ENCODE assay signal across 8 cellular contexts in genomic region chr7:27200761-27201230, GRCh38. TPM values are rescaled to one million over a fixed set of nuclear protein-coding genes. Genes with fewer than 3 reads are reported as not detected.
DNase-seq lines count a peak whose midpoint lies in the region; ATAC-seq and TF ChIP-seq lines count a peak whose summit lies in the region.

No MANE protein-coding gene starts in this region.

- peaks cover 0 to 43% (median 29%) of the 10 kb centered on the region in 7 donors for H3K9me3 Mint-ChIP-seq in CD14-positive monocyte
- H3K9me3 Mint-ChIP-seq in naive thymus-derived CD8-positive, alpha-beta T cell, result peaks cover 0 to 11% (median 0%) of the 10 kb centered on the region in 9 donors

- peaks cover 6% of the 10 kb centered on the region for H3K4me1 ChIP-seq in adipocyte (ENCODE audit: control insufficient read depth, insufficient read depth, low read length)

- H3K27me3 ChIP-seq in adipocyte (replicated peaks; ENCODE audit: control insufficient read depth, insufficient read depth, low read length), result peaks cover 83% of the 10 kb centered on the region

- H3K4me1 Mint-ChIP-seq in CD14-positive monocyte, result peaks cover 60% of the 10 kb centered on the region
- peaks cover 16 to 63% (median 46%) of the 10 kb centered on the region in 4 donors for H3K4me1 Mint-ChIP-seq in naive thymus-derived CD8-positive, alpha-beta T cell

- POLR2A ChIA-PET in naive thymus-derived CD8-positive, alpha-beta T cell (lab: Charles Lee), result no interaction called here

- H3K36me3 ChIP-seq in adipocyte (ENCODE audit: control insufficient read depth, insufficient read depth, low read length, severe bottlenecking), result no peaks in the 10 kb centered on the region

- no peak overlapping the region for H3K9ac ChIP-seq in adipocyte (ENCODE audit: low read length)

- H3K27me3 Mint-ChIP-seq in CD14-positive monocyte (ENCODE audit: low read depth in 3 of 3), result peaks cover 88 to 94% (median 90%) of the 10 kb centered on the region in 3 donors
- peaks cover 67 to 100% (median 73%) of the 10 kb centered on the region in 5 donors for H3K27me3 Mint-ChIP-seq in naive thymus-derived CD8-positive, alpha-beta T cell

- peak overlapping the region; percentile 78 to 95 for H3K4me3 Mint-ChIP-seq in CD14-positive monocyte
- H3K4me3 Mint-ChIP-seq in naive thymus-derived CD8-positive, alpha-beta T cell, result peak overlapping the region; percentile 62 to 84 (median 76)

- ATAC-seq in naive thymus-derived CD8-positive, alpha-beta T cell, result no peak
- ATAC-seq in HG02759 (IDR thresholded peaks at IDR 0.05; ENCODE audit: unreplicated experiment), result no peak

- H3K27ac Mint-ChIP-seq in CD14-positive monocyte, result peak overlapping the region in 1 of 7 donors; percentile 13
- H3K27ac Mint-ChIP-seq in naive thymus-derived CD8-positive, alpha-beta T cell, result peak overlapping the region in 1 of 10 donors; percentile 74

- intact Hi-C loops in CD14-positive monocyte (cut with micrococcal nuclease) (loop anchor here (5.0 to 10.0 kb wide), 3 partner anchors 33 to 894 kb away; partner anchors contain the start of genes EVX1 (in 1 of the 2) and HOXA9 (in 1 of the 2)), posterior vena cava (cut with DNase I) (loop anchor here in 1 of 2 donors (10.0 kb wide), 1 partner anchor 374 kb away; no protein-coding TSS in a partner anchor)

- H3K36me3 Mint-ChIP-seq in CD14-positive monocyte, result peaks cover 5 to 23% of the 10 kb centered on the region in 2 donors
- peaks cover 0 to 5% (median 3%) of the 10 kb centered on the region in 3 donors for H3K36me3 Mint-ChIP-seq in naive thymus-derived CD8-positive, alpha-beta T cell

- H3K9me3 ChIP-seq in adipocyte (ENCODE audit: control insufficient read depth, low read length), result no peaks in the 10 kb centered on the region

- DNase-seq in CD14-positive monocyte (ENCODE audit: low spot score) (no peak), adipocyte (ENCODE audit: low read depth) (no peak), posterior vena cava (ENCODE audit: low spot score) (no peak), NCI-H1930 (lab: John Stamatoyannopoulos, UW) (no peak), EL (no peak)
- no peak for DNase-seq in Jurkat, Clone E6-1 (ENCODE audit: low read depth, low spot score)
- no peak for DNase-seq in naive thymus-derived CD8-positive, alpha-beta T cell

- H3K4me3 ChIP-seq in Jurkat, Clone E6-1 (ENCODE audit: low read length), result peak overlapping the region; percentile 57
- H3K4me3 ChIP-seq in adipocyte (ENCODE audit: low read length), result peak overlapping the region; percentile 69

- no peak for TF ChIP-seq CTCF in CD14-positive monocyte (IDR thresholded peaks at IDR 0.05)

RNA-seq across cellular contexts. Expression of gene HOXA13, which starts 0.9 kb away (rescaled TPM):
- not detected for polyA plus RNA-seq in CD14-positive monocyte
- 2.4 TPM for polyA plus RNA-seq in Jurkat, Clone E6-1 (2012; ENCODE audit: insufficient read depth, insufficient read length)
- total RNA-seq in naive thymus-derived CD8-positive, alpha-beta T cell, result not detected
- polyA plus RNA-seq in naive thymus-derived CD8-positive, alpha-beta T cell, result not detected
- total RNA-seq in posterior vena cava, result under 1 TPM in 1 of 2 donors, not detected in 1; 0.14 TPM

RNA-seq across cellular contexts. Expression of gene HOXA11, which starts 15.8 kb away (rescaled TPM):
- polyA plus RNA-seq in CD14-positive monocyte, result not detected
- 4.0 TPM for polyA plus RNA-seq in Jurkat, Clone E6-1 (2012; ENCODE audit: insufficient read depth, insufficient read length)
- not detected for total RNA-seq in naive thymus-derived CD8-positive, alpha-beta T cell
- not detected for polyA plus RNA-seq in naive thymus-derived CD8-positive, alpha-beta T cell
- total RNA-seq in posterior vena cava, result 1 to 10 TPM in 1 of 2 donors, under 1 TPM in 1; 0.51 to 1.1 TPM

RNA-seq across cellular contexts. Expression of gene HOXA10, which starts 26.7 kb away (rescaled TPM):
- polyA plus RNA-seq in CD14-positive monocyte, result 1 to 10 TPM in 1 of 2 donors, under 1 TPM in 1; 0.33 to 3.2 TPM
- polyA plus RNA-seq in Jurkat, Clone E6-1 (2012; ENCODE audit: insufficient read depth, insufficient read length), result 19.6 TPM
- total RNA-seq in naive thymus-derived CD8-positive, alpha-beta T cell, result not detected
- polyA plus RNA-seq in naive thymus-derived CD8-positive, alpha-beta T cell, result under 1 TPM in 1 of 3 donors, not detected in 2; 0.19 TPM
- total RNA-seq in posterior vena cava, result 1 to 10 TPM; 8.9 to 9.2 TPM

RNA-seq across cellular contexts. Expression of gene HOXA9, which starts 35.5 kb away (rescaled TPM):
- polyA plus RNA-seq in CD14-positive monocyte, result 1 to 10 TPM in 1 of 2 donors, under 1 TPM in 1; 0.55 to 1.9 TPM
- 0.87 TPM for polyA plus RNA-seq in Jurkat, Clone E6-1 (2012; ENCODE audit: insufficient read depth, insufficient read length)
- not detected for total RNA-seq in naive thymus-derived CD8-positive, alpha-beta T cell
- polyA plus RNA-seq in naive thymus-derived CD8-positive, alpha-beta T cell, result under 1 TPM in 1 of 3 donors, not detected in 2; 0.16 TPM
- total RNA-seq in posterior vena cava, result 1 to 10 TPM; 7.4 TPM

RNA-seq across cellular contexts. Expression of gene EVX1, which starts 41.8 kb away (rescaled TPM):
- polyA plus RNA-seq in CD14-positive monocyte, result not detected
- not detected for polyA plus RNA-seq in Jurkat, Clone E6-1 (2012; ENCODE audit: insufficient read depth, insufficient read length)
- not detected for total RNA-seq in naive thymus-derived CD8-positive, alpha-beta T cell
- polyA plus RNA-seq in naive thymus-derived CD8-positive, alpha-beta T cell, result not detected
- total RNA-seq in posterior vena cava, result not detected

Comparison
In these comparisons a context has a peak if more than half of its experiments do, and no peak if none do; other contexts are left out.
1. RNA of gene HOXA10, which starts 26.7 kb away (total RNA-seq): 8.9 to 9.2 TPM in posterior vena cava; not detected in naive thymus-derived CD8-positive, alpha-beta T cell; every median in the first group is over 4 times any median in the second.